16 cellular contexts compared by ENCODE assay signal in the genomic region with DNA sequence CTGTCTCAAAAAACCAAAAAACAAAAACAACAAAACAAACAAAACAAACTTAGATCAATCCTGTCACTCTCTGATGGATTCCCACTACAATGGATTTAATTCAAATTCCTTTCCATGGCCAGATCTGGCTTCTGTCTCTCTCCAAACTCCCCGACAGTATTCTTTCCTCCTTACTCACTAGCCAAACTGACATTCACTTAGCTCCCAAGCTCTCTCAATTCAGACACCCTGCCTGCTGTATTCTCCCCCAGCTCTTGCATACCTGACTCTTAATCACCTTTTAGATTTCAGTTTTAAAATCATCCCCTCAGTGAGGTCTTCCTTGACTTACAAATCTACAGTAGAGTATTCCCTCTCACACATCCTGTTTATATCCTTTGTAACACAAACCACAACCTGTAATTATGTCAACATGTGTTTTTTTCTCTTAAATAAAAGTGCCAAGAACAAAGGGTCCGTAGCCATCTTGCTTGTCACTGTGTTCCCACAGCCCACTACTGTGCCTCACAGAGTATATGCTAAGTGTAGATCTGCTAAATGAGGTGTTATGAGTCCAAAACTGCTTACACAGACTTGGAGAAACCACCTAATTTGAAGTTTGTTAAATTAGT. TPM values are rescaled to one million over a fixed set of nuclear protein-coding genes. Genes with fewer than 3 reads are reported as not detected.
A peak's percentile ranks its signal among the peaks of the same experiment; 100 is the strongest.
DNase-seq lines count a peak whose midpoint lies in the region; ATAC-seq and TF ChIP-seq lines count a peak whose summit lies in the region.
"Had no signal": no experiment of that assay in that cellular context is flagged by ENCODE, and none has a peak within 500 bp of the region (broad histone marks: within the 10 kb centered on the region; RNA-seq: fewer than 3 reads in every experiment).

No MANE protein-coding gene starts in this region.

- H3K4me2 ChIP-seq in DND-41 (ENCODE audit: insufficient read depth, low read length) = no peak overlapping the region

- no peak overlapping the region for H3K4me3 ChIP-seq in DND-41 (ENCODE audit: low read depth in 1 of 2, low read length in 2 of 2)
- H3K4me3 ChIP-seq in uterus = no peak overlapping the region
- H3K4me3 ChIP-seq: Peyer's patch had no signal

- in situ Hi-C loops in KBM-7 (cut with MboI; ENCODE audit: low pct_unique_long_range_greater_than_20kb, low sequenced_read_pairs) = no loop called here

- peaks cover 26% of the 10 kb centered on the region; the same call in 1 of the 2 replicates for H4K20me1 ChIP-seq in DND-41 (ENCODE audit: insufficient read depth, low read length)

- no peak overlapping the region for H3K9ac ChIP-seq in DND-41 (ENCODE audit: low read depth, low read length)

- peak; percentile 5 for DNase-seq in AG08395 (ENCODE audit: low spot score)
- DNase-seq in DND-41 = peak; percentile 16
- peak; percentile 16 for DNase-seq in SW480 (ENCODE audit: low spot score)
- DNase-seq in iPS-NIHi7 (ENCODE audit: extremely low spot score) = peak; percentile 14
- DNase-seq in uterus = no peak
- no peak for DNase-seq in KBM-7
- DNase-seq in HUDEP-2 (lab: John Stamatoyannopoulos, UW; ENCODE audit: unreplicated experiment in 76 of 76) = no peak
- DNase-seq: brain microvascular endothelial cell; C1 segment of cervical spinal cord; effector CD8-positive, alpha-beta T cell; foreskin melanocyte; naive B cell; Peyer's patch; T-helper 9 cell had no signal

- TF ChIP-seq CTCF in DND-41 (IDR thresholded peaks at IDR 0.05; ENCODE audit: borderline replicate concordance, extremely low read depth, low read length, poor library complexity, severe bottlenecking) = no peak
- no peak for TF ChIP-seq CTCF in uterus (IDR thresholded peaks at IDR 0.05)

- H3K79me2 ChIP-seq in DND-41 (ENCODE audit: insufficient read depth, low read length) = peaks cover 86% of the 10 kb centered on the region

- ATAC-seq in DND-41 (ENCODE audit: insufficient read depth, low read depth) = peak; percentile 79
- no peak for ATAC-seq in HG03439 (IDR thresholded peaks at IDR 0.05; ENCODE audit: unreplicated experiment)
- ATAC-seq: sciatic nerve had no signal

- peaks cover 17% of the 10 kb centered on the region for H3K4me1 ChIP-seq in DND-41 (ENCODE audit: insufficient read depth, low read length)
- H3K4me1 ChIP-seq in uterus = peaks cover 0 to 21% of the 10 kb centered on the region in 2 donors

- TF ChIP-seq POLR2A in uterus (IDR thresholded peaks at IDR 0.05) = no peak

- H3K9me3 ChIP-seq in DND-41 (ENCODE audit: insufficient read depth, low read length, severe bottlenecking) (no peaks in the 10 kb centered on the region), uterus (no peaks in the 10 kb centered on the region)
- H3K9me3 ChIP-seq: Peyer's patch had no signal

- H3K27ac ChIP-seq in DND-41 (ENCODE audit: low read length) = no peak overlapping the region; the same call in 1 of the 2 replicates
- H3K27ac ChIP-seq in uterus = no peak overlapping the region
- H3K27ac ChIP-seq: brain microvascular endothelial cell, Peyer's patch had no signal

- H3K27me3 ChIP-seq in DND-41 (ENCODE audit: insufficient read depth, low read length, poor library complexity) = no peaks in the 10 kb centered on the region
- H3K27me3 ChIP-seq in uterus = no peaks in the 10 kb centered on the region
- H3K27me3 ChIP-seq: brain microvascular endothelial cell, Peyer's patch had no signal

- no peak overlapping the region for H2AFZ ChIP-seq in DND-41 (ENCODE audit: low read depth, low read length)

- H3K36me3 ChIP-seq in DND-41 (ENCODE audit: insufficient read depth, low read length) (peaks cover 2% of the 10 kb centered on the region; the same call in 1 of the 2 replicates), uterus (no peaks in the 10 kb centered on the region)
- H3K36me3 ChIP-seq: brain microvascular endothelial cell had no signal

- intact Hi-C loops in uterus (cut with DNase I; ENCODE audit: low total_unique reads) = loop anchor here (5.0 kb wide), 1 partner anchor 1347 kb away; no protein-coding TSS in a partner anchor

RNA-seq across cellular contexts. Expression of a gene that starts 14.4 kb away (rescaled TPM):
- total RNA-seq in uterus = 10 to 100 TPM; 27.7 to 49.6 (median 40.6) TPM

Comparison
In these comparisons a context has a peak if more than half of its experiments do, and no peak if none do; other contexts are left out.
1. DNase-seq: peak in AG08395 (single experiment), DND-41 (single experiment), SW480 (single experiment) and iPS-NIHi7 (single experiment); none in uterus (0 of 2), KBM-7 (single experiment) and HUDEP-2 (0 of 76).